ENCODE assay signal across 24 cellular contexts in the genomic region with DNA sequence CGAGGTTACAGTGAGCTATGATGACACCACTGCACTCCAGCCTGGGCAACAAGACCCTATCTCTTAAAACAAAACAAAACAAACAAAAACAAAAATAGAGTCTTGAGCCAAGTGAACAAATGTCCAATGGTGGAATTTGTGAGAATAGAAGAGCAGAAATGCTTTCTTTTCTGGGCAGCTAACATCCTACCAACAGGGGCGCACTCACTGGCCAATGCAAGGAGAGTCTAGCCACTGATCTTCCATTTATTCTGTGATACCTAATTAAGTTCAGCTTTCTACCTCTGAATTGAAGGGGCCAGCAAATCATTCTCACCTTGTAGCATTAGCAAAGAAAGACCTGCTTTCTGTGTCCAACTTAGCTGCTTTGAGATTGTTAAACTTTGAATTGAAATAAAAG.
"Had no signal": no experiment of that assay in that cellular context is flagged by ENCODE, and none has a peak within 500 bp of the region (broad histone marks: within the 10 kb centered on the region; RNA-seq: fewer than 3 reads in every experiment).

No MANE protein-coding gene starts in this region.

- H3K36me3 ChIP-seq: breast epithelium had no signal

- H3K9ac ChIP-seq: KMS-11 had no signal

- H3K27me3 Mint-ChIP-seq: activated B cell treated with CpG ODN at 0.5 μM for 24 hours, T-helper 17 cell had no signal

- ATAC-seq: activated CD8-positive, alpha-beta memory T cell treated with anti-CD3 and anti-CD28 coated beads, Interleukin-2, amount 10 ng/mL, durations not matched to agents 7 days and 5 days; T-helper 17 cell had no signal

- H3K4me2 ChIP-seq: KMS-11, PC-9 had no signal

- H3K27ac Mint-ChIP-seq: activated B cell treated with CpG ODN at 0.5 μM for 24 hours; activated CD4-positive, alpha-beta T cell treated with anti-CD3 and anti-CD28 coated beads, Interleukin-2, amount 10 ng/mL, durations not matched to agents 24 days and 14 days; activated CD8-positive, alpha-beta memory T cell treated with anti-CD3 and anti-CD28 coated beads, Interleukin-2, amount 10 ng/mL, durations not matched to agents 7 days and 5 days; activated naive CD4-positive, alpha-beta T cell treated with anti-CD3 and anti-CD28 coated beads, Interleukin-2, amount 50 U/mL, for 24 hours; activated T-cell treated with anti-CD3 and anti-CD28 coated beads, Interleukin-2, amount 50 U/mL, for 24 hours; activated T-helper 1 cell treated with anti-CD3 and anti-CD28 coated beads, Interleukin-12 subunit alpha, Interleukin-12 subunit beta, Interleukin-2, Interleukin-4 antibody, amounts not matched to agents 30 ng/mL and 10 ng/mL and 1 ng/mL, durations not matched to agents 14 hours and 24 hours and 36 hours; T-helper 17 cell had no signal

- H3K4me1 Mint-ChIP-seq: activated B cell treated with CpG ODN at 0.5 μM for 24 hours; activated CD4-positive, alpha-beta T cell treated with anti-CD3 and anti-CD28 coated beads, Interleukin-2, amount 10 ng/mL, durations not matched to agents 24 days and 14 days; activated CD8-positive, alpha-beta memory T cell treated with anti-CD3 and anti-CD28 coated beads, Interleukin-2, amount 10 ng/mL, durations not matched to agents 7 days and 5 days; activated naive CD4-positive, alpha-beta T cell treated with anti-CD3 and anti-CD28 coated beads, Interleukin-2, amount 50 U/mL, for 24 hours; T-helper 17 cell had no signal

- H3K4me1 ChIP-seq: breast epithelium had no signal

- H3K27me3 ChIP-seq: breast epithelium had no signal

- H3K9me3 ChIP-seq: breast epithelium had no signal

- H2AFZ ChIP-seq: PC-9 had no signal

- H3K4me3 ChIP-seq: breast epithelium, PC-9 had no signal

- H3K4me3 Mint-ChIP-seq: activated B cell treated with CpG ODN at 0.5 μM for 24 hours; activated CD4-positive, alpha-beta T cell treated with anti-CD3 and anti-CD28 coated beads, Interleukin-2, amount 10 ng/mL, durations not matched to agents 24 days and 14 days; activated CD8-positive, alpha-beta memory T cell treated with anti-CD3 and anti-CD28 coated beads, Interleukin-2, amount 10 ng/mL, durations not matched to agents 7 days and 5 days; activated naive CD4-positive, alpha-beta T cell treated with anti-CD3 and anti-CD28 coated beads, Interleukin-2, amount 50 U/mL, for 24 hours; activated T-cell treated with anti-CD3 and anti-CD28 coated beads, Interleukin-2, amount 50 U/mL, for 24 hours; activated T-helper 1 cell treated with anti-CD3 and anti-CD28 coated beads, Interleukin-12 subunit alpha, Interleukin-12 subunit beta, Interleukin-2, Interleukin-4 antibody, amounts not matched to agents 30 ng/mL and 10 ng/mL and 1 ng/mL, durations not matched to agents 14 hours and 24 hours and 36 hours; T-helper 17 cell had no signal

- H3K9me3 Mint-ChIP-seq: activated B cell treated with CpG ODN at 0.5 μM for 24 hours; activated CD4-positive, alpha-beta T cell treated with anti-CD3 and anti-CD28 coated beads, Interleukin-2, amount 10 ng/mL, durations not matched to agents 24 days and 14 days; activated naive CD4-positive, alpha-beta T cell treated with anti-CD3 and anti-CD28 coated beads, Interleukin-2, amount 50 U/mL, for 24 hours; activated T-cell treated with anti-CD3 and anti-CD28 coated beads, Interleukin-2, amount 50 U/mL, for 24 hours; activated T-helper 1 cell treated with anti-CD3 and anti-CD28 coated beads, Interleukin-12 subunit alpha, Interleukin-12 subunit beta, Interleukin-2, Interleukin-4 antibody, amounts not matched to agents 30 ng/mL and 10 ng/mL and 1 ng/mL, durations not matched to agents 14 hours and 24 hours and 36 hours had no signal

- H3K27ac ChIP-seq: breast epithelium, KMS-11, PC-9 had no signal

- DNase-seq: activated B cell treated with CpG ODN at 0.5 μM for 24 hours; activated CD4-positive, alpha-beta T cell treated with anti-CD3 and anti-CD28 coated beads for 1 hour; activated CD4-positive, alpha-beta T cell treated with anti-CD3 and anti-CD28 coated beads, Interleukin-2, amount 10 ng/mL, durations not matched to agents 24 days and 14 days; activated CD4-positive, alpha-beta T cell treated with anti-CD3 and anti-CD28 coated beads, Interleukin-2, amount 50 U/mL, for 48 hours; activated CD8-positive, alpha-beta memory T cell treated with anti-CD3 and anti-CD28 coated beads, Interleukin-2, amount 10 ng/mL, durations not matched to agents 7 days and 5 days; activated effector memory CD4-positive, alpha-beta T cell treated with Interleukin-2 at 50 U/mL for 16 hours; activated naive CD4-positive, alpha-beta T cell; activated T-cell treated with anti-CD3 and anti-CD28 coated beads, Interleukin-2, amount 50 U/mL, for 24 hours; aorta; caudate nucleus; NCI-H1105 treated with DMSO at 0.1 percent for 48 hours; NCI-H1436 treated with DMSO at 0.1 percent for 48 hours; NCI-H187; NCI-H2081 treated with DMSO at 0.1 percent for 48 hours; NCI-H446; NCI-H524; PC-9; SIG-M5; T-helper 17 cell; T-helper 9 cell had no signal

- H3K36me3 Mint-ChIP-seq: activated CD8-positive, alpha-beta memory T cell treated with anti-CD3 and anti-CD28 coated beads, Interleukin-2, amount 10 ng/mL, durations not matched to agents 7 days and 5 days; activated naive CD4-positive, alpha-beta T cell treated with anti-CD3 and anti-CD28 coated beads, Interleukin-2, amount 50 U/mL, for 24 hours had no signal
